ENCODE assay signal across 8 cellular contexts in the genomic region with DNA sequence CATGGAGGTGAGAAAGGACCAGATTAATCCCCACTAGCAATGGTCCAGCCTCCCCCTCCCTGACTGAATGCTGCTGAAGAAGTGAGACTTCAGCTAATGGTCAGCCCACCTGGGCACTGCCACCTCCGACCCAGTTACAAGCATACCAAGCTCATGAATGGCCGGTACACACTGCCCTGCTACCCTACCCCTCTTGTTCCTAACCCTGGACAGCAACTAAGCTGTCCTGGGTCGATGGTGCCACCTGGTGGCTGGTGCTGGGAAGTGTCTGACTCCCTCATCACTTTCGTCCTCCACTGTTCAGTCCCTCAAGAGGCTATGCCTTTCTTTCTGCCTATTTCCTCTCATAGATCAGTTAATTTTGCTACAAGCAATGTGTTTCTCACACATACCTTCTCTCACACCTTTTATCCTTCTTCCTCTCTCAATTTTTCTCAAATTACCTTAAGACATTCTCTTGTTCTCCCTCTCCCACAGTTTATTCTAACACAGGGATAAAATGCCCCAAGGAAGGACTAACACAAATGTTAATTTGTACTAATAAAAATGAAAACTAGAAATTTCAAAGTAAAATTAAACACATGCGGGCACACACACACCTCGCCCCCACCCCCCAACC. TPM values are rescaled to one million over a fixed set of nuclear protein-coding genes. Genes with fewer than 3 reads are reported as not detected.
DNase-seq lines count a peak whose midpoint lies in the region; ATAC-seq lines count a peak whose summit lies in the region.

No MANE protein-coding gene starts in this region.

- H3K4me1 ChIP-seq in NT2/D1 (ENCODE audit: insufficient read depth, insufficient read length): peaks cover 14% of the 10 kb centered on the region

- no peak overlapping the region for H3K4me3 ChIP-seq in NT2/D1 (ENCODE audit: insufficient read length, low read depth)

- H3K36me3 ChIP-seq in NT2/D1 (ENCODE audit: insufficient read depth, insufficient read length, low read length): no peaks in the 10 kb centered on the region

- peak; percentile 70 for DNase-seq in activated CD8-positive, alpha-beta memory T cell treated with anti-CD3 and anti-CD28 coated beads for 24 hours
- no peak for DNase-seq in activated CD8-positive, alpha-beta memory T cell treated with anti-CD3 and anti-CD28 coated beads, Interleukin-2, amount 50 U/mL, for 4 hours
- DNase-seq in NT2/D1 (ENCODE audit: low read depth, low spot score) (peak; percentile 77), dermis blood vessel endothelial cell (peak; percentile 49), sciatic nerve (ENCODE audit: low spot score) (no peak)
- peak; percentile 65 for DNase-seq in stimulated activated CD4-positive, alpha-beta T cell treated with anti-CD3 and anti-CD28 coated beads, Interleukin-15, amount 100 ng/mL, for 24 hours

- ATAC-seq in GM18909 (IDR thresholded peaks at IDR 0.05; ENCODE audit: poor library complexity, unreplicated experiment): no peak
- ATAC-seq in sciatic nerve: no peak
- ATAC-seq in HG03354 (IDR thresholded peaks at IDR 0.05; ENCODE audit: poor library complexity, severe bottlenecking, unreplicated experiment): no peak

- intact Hi-C loops in sciatic nerve (cut with DNase I): no loop called here

- no peak overlapping the region for H3K9ac ChIP-seq in NT2/D1 (ENCODE audit: insufficient read length, low read depth)

- H3K9me3 ChIP-seq in NT2/D1 (ENCODE audit: insufficient read depth, low read length): no peaks in the 10 kb centered on the region

- H3K27me3 ChIP-seq in NT2/D1 (ENCODE audit: insufficient read depth, insufficient read length): peaks cover 53% of the 10 kb centered on the region

RNA-seq across cellular contexts. Expression of gene PAX5, which starts 42.4 kb away (rescaled TPM):
- not detected in 2 replicates for total RNA-seq in dermis blood vessel endothelial cell
- total RNA-seq in sciatic nerve: 1.2 TPM

Comparison
In these comparisons a context has a peak if more than half of its experiments do, and no peak if none do; other contexts are left out.
1. DNase-seq: peak in activated CD8-positive, alpha-beta memory T cell treated with anti-CD3 and anti-CD28 coated beads for 24 hours (single experiment), NT2/D1 (single experiment), dermis blood vessel endothelial cell (single experiment) and stimulated activated CD4-positive, alpha-beta T cell treated with anti-CD3 and anti-CD28 coated beads, Interleukin-15, amount 100 ng/mL, for 24 hours (single experiment); none in activated CD8-positive, alpha-beta memory T cell treated with anti-CD3 and anti-CD28 coated beads, Interleukin-2, amount 50 U/mL, for 4 hours (single experiment) and sciatic nerve (single experiment).